Comparison of ENCODE assay signal across 8 cellular contexts in genomic region chr18:31102020-31102684, GRCh38. TPM values are rescaled to one million over a fixed set of nuclear protein-coding genes. Genes with fewer than 3 reads are reported as not detected.
DNase-seq lines count a peak whose midpoint lies in the region; ATAC-seq and TF ChIP-seq lines count a peak whose summit lies in the region.

TSS of gene DSC2 (minus strand) at chr18:31102421. CDS start at chr18:31101971, 450 bp downstream.

- H3K9me3 ChIP-seq in Karpas-422 (ENCODE audit: low read length) (no peaks in the 10 kb centered on the region), left lung (no peaks in the 10 kb centered on the region), thoracic aorta (no peaks in the 10 kb centered on the region)
- H3K9me3 ChIP-seq in CD4-positive, alpha-beta T cell (ENCODE audit: control insufficient read depth, low read length): no peaks in the 10 kb centered on the region

- peak within 1 kb of the TSS; percentile 68; the same call in 1 of the 2 replicates for H2AFZ ChIP-seq in Karpas-422 (ENCODE audit: low read length)

- no peak within 1 kb of the TSS for H3K4me3 ChIP-seq in Karpas-422 (ENCODE audit: low read length)
- peak within 1 kb of the TSS; percentile 49 to 55 for H3K4me3 ChIP-seq in left lung
- peak within 1 kb of the TSS; percentile 72 for H3K4me3 ChIP-seq in thoracic aorta

- CTCF ChIA-PET in CD4-positive, alpha-beta T cell (lab: Charles Lee): no interaction called here

- DNase-seq in Karpas-422 (no peak), T47D (ENCODE audit: low read depth in 1 of 2, low spot score in 1 of 2) (peak; percentile 17 to 39), left lung (peak; percentile 48 to 90), thoracic aorta (ENCODE audit: low spot score) (no peak), Ammon's horn (ENCODE audit: low spot score) (no peak)
- DNase-seq in stimulated activated CD4-positive, alpha-beta T cell treated with anti-CD3 and anti-CD28 coated beads, Interleukin-2, amount 100 ng/mL, for 24 hours: no peak
- no peak for DNase-seq in CD4-positive, alpha-beta T cell

- TF ChIP-seq CTCF in left lung (IDR thresholded peaks at IDR 0.05): no peak
- TF ChIP-seq CTCF in thoracic aorta (IDR thresholded peaks at IDR 0.05): no peak
- TF ChIP-seq CTCF in CD4-positive, alpha-beta T cell (IDR thresholded peaks at IDR 0.05): no peak

- peaks cover 8% of the 10 kb centered on the region for H3K9me3 Mint-ChIP-seq in CD4-positive, alpha-beta T cell

- H3K27ac ChIP-seq in Karpas-422 (ENCODE audit: low read length) (no peak within 1 kb of the TSS), left lung (peak within 1 kb of the TSS; percentile 82 to 88), thoracic aorta (peak within 1 kb of the TSS; percentile 47 to 50)
- no peak within 1 kb of the TSS for H3K27ac ChIP-seq in CD4-positive, alpha-beta T cell (ENCODE audit: low read depth, low read length)

- H3K4me1 Mint-ChIP-seq in CD4-positive, alpha-beta T cell (ENCODE audit: low read depth): no peaks in the 10 kb centered on the region

- ATAC-seq in left lung: peak; percentile 64
- ATAC-seq in thoracic aorta (ENCODE audit: insufficient number of reproducible peaks, low FRiP score, low read depth): no peak
- ATAC-seq in CD4-positive, alpha-beta T cell (ENCODE audit: poor library complexity): no peak
- no peak for ATAC-seq in HG03095 (IDR thresholded peaks at IDR 0.05; ENCODE audit: unreplicated experiment)

- no peak within 1 kb of the TSS for H3K9ac ChIP-seq in Karpas-422 (ENCODE audit: low read length)

- no peaks in the 10 kb centered on the region for H3K9me2 ChIP-seq in Karpas-422 (replicated peaks; ENCODE audit: insufficient read depth, low read length)

- intact Hi-C loops in left lung (cut with DNase I): no loop called here
- intact Hi-C loops in CD4-positive, alpha-beta T cell (cut with DNase I, micrococcal nuclease): no loop called here

- no peaks in the 10 kb centered on the region for H3K36me3 ChIP-seq in Karpas-422 (ENCODE audit: insufficient read depth, low read length)
- no peaks in the 10 kb centered on the region for H3K36me3 ChIP-seq in left lung
- no peaks in the 10 kb centered on the region for H3K36me3 ChIP-seq in thoracic aorta

- H3K79me2 ChIP-seq in Karpas-422 (ENCODE audit: low read length): no peaks in the 10 kb centered on the region

- H3K27me3 Mint-ChIP-seq in CD4-positive, alpha-beta T cell: peaks cover 45% of the 10 kb centered on the region

- H3K27me3 ChIP-seq in Karpas-422 (ENCODE audit: low read length) (no peaks in the 10 kb centered on the region), left lung (peaks cover 0 to 41% of the 10 kb centered on the region in 2 donors), thoracic aorta (replicated peaks; ENCODE audit: insufficient read depth) (no peaks in the 10 kb centered on the region)
- H3K27me3 ChIP-seq in CD4-positive, alpha-beta T cell (ENCODE audit: control insufficient read depth, insufficient read depth, low read length): peaks cover 6% of the 10 kb centered on the region

- in situ Hi-C loops in T47D (cut with HindIII; ENCODE audit: low pct_unique_long_range_greater_than_20kb, low sequenced_read_pairs): no loop called here

- H3K4me3 Mint-ChIP-seq in CD4-positive, alpha-beta T cell: no peak within 1 kb of the TSS

- no peak within 1 kb of the TSS for H3K4me2 ChIP-seq in Karpas-422 (ENCODE audit: low read depth, low read length, poor library complexity, severe bottlenecking)

- POLR2A ChIA-PET in CD4-positive, alpha-beta T cell (lab: Charles Lee): no interaction called here

- no peaks in the 10 kb centered on the region for H3K36me3 Mint-ChIP-seq in CD4-positive, alpha-beta T cell (ENCODE audit: low read depth)

- no peak within 1 kb of the TSS for H3K27ac Mint-ChIP-seq in CD4-positive, alpha-beta T cell

- peaks cover 18% of the 10 kb centered on the region for H3K4me1 ChIP-seq in Karpas-422 (ENCODE audit: low read length)
- peaks cover 0 to 8% of the 10 kb centered on the region in 2 donors for H3K4me1 ChIP-seq in left lung
- no peaks in the 10 kb centered on the region for H3K4me1 ChIP-seq in thoracic aorta (ENCODE audit: control insufficient read depth in 1 of 2, low read depth in 2 of 2)

- no peaks in the 10 kb centered on the region for H4K20me1 ChIP-seq in Karpas-422 (ENCODE audit: insufficient read depth, low read depth, low read length)

RNA-seq across cellular contexts. Expression of gene DSC2, which starts in this region (rescaled TPM):
- total RNA-seq in Karpas-422 (2014; rRNA removed; shearing (Covaris generic); ENCODE audit: low replicate concordance): not detected in 2 replicates
- total RNA-seq in left lung: 10 to 100 TPM; 18.5 to 21.0 TPM
- total RNA-seq in thoracic aorta: 1 to 10 TPM; 2.7 to 4.3 TPM
- not detected for total RNA-seq in CD4-positive, alpha-beta T cell

Comparison
In these comparisons a context has a peak if more than half of its experiments do, and no peak if none do; other contexts are left out.
1. DNase-seq: peak in T47D (2 of 2) and left lung (2 of 2); none in Karpas-422 (single experiment), thoracic aorta (single experiment), Ammon's horn (single experiment), stimulated activated CD4-positive, alpha-beta T cell treated with anti-CD3 and anti-CD28 coated beads, Interleukin-2, amount 100 ng/mL, for 24 hours (0 of 2) and CD4-positive, alpha-beta T cell (0 of 10).
2. H3K27ac ChIP-seq: peak in left lung (2 of 2) and thoracic aorta (2 of 2); none in Karpas-422 (single experiment) and CD4-positive, alpha-beta T cell (single experiment).